In genomic region chr13:28047784-28048388, GRCh38 we compare ENCODE assay signal across 9 cellular contexts. TPM values are rescaled to one million over a fixed set of nuclear protein-coding genes. Genes with fewer than 3 reads are reported as not detected.
DNase-seq lines count a peak whose midpoint lies in the region; ATAC-seq and TF ChIP-seq lines count a peak whose summit lies in the region.
"Had no signal": no experiment of that assay in that cellular context is flagged by ENCODE, and none has a peak within 500 bp of the region (broad histone marks: within the 10 kb centered on the region; RNA-seq: fewer than 3 reads in every experiment).

No MANE protein-coding gene starts in this region.

- 68 to 71% (median 71%) methylated on average over 7 of the region's 7 CpGs for WGBS in ovary, 3 donors

- intact Hi-C loops in head of caudate nucleus (cut with DNase I) (no loop called here), ovary (cut with DNase I) (no loop called here)

- TF ChIP-seq CTCF in ovary (IDR thresholded peaks at IDR 0.05): no peak

- no peaks in the 10 kb centered on the region for H3K9me3 ChIP-seq in ovary

- H3K36me3 ChIP-seq in ovary: no peaks in the 10 kb centered on the region

- no peak overlapping the region for H3K27ac ChIP-seq in ovary

- TF ChIP-seq POLR2A in ovary (IDR thresholded peaks at IDR 0.05): no peak

- H3K27me3 ChIP-seq in ovary: no peaks in the 10 kb centered on the region

- no peak for TF ChIP-seq EP300 in ovary (IDR thresholded peaks at IDR 0.05)

- DNase-seq in HS-5 (ENCODE audit: low read depth) (peak; percentile 24), head of caudate nucleus (no peak), T-helper 9 cell (no peak), ovary (no peak)
- DNase-seq in stimulated activated CD4-positive, alpha-beta T cell treated with anti-CD3 and anti-CD28 coated beads, Interleukin-4, amount 100 ng/mL, for 4 hours: no peak

- ATAC-seq in GM18502 (IDR thresholded peaks at IDR 0.05; ENCODE audit: poor library complexity, unreplicated experiment) (peak; percentile 91), GM21723 (IDR thresholded peaks at IDR 0.05; ENCODE audit: unreplicated experiment) (peak; percentile 91), esophagus mucosa (peak; percentile 81)

- H3K4me3 ChIP-seq in ovary: no peak overlapping the region
- H3K4me3 ChIP-seq: lung had no signal

- H3K4me1 ChIP-seq in ovary (ENCODE audit: insufficient read depth): no peaks in the 10 kb centered on the region

RNA-seq across cellular contexts. Expression of gene FLT3, which starts 52.5 kb away (rescaled TPM):
- total RNA-seq in esophagus mucosa: 0.12 TPM
- total RNA-seq in ovary: under 1 TPM in 6 of 7 donors, not detected in 1; 0.08 to 0.35 (median 0.15) TPM
- polyA plus RNA-seq in ovary: under 1 TPM; 0.10 to 0.97 TPM

RNA-seq across cellular contexts. Expression of gene URAD, which starts 59.4 kb away (rescaled TPM):
- total RNA-seq in esophagus mucosa (not detected), ovary (not detected)
- polyA plus RNA-seq in ovary: not detected
- total RNA-seq: lung had no signal
- polyA plus RNA-seq: lung had no signal
